Comparison of ENCODE assay signal across 10 cellular contexts in the genomic region with DNA sequence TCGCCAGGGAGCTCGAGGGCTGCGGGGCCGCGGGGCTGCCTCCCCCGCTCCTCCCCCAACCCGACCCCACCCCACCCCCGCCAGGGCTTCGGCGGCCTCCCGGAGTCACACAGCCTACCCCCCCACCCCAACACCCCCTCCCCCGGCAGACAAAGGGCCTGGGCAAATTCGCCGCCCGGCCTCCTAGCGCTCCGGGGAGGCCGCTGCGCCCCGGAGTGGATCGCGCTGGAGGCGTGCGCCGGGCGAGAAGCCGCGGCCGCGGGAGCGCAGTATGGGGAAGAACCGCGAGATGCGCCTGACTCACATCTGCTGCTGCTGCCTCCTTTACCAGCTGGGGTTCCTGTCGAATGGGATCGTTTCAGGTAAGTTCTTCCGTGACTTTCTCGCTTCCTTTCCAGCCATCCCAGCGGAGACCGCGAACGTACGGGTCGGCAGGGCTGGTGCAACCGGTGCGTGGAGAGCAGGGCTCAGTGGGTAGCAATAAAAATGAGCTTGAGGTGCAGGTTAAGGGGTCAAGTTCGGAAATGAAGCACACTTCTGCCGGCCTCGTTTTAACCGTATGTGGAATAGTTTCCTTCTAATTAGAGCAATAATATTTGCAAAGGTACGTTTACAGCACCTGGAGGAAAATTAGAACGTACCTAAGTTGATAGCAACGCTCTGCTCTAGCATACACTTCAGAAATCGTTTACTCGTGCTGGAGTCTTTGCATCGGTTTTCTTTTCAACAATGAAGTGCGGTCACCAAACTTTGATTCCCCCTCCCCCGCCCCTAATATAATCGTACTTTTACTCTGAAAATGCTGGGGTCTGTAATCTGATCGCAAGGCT. TPM values are rescaled to one million over a fixed set of nuclear protein-coding genes. Genes with fewer than 3 reads are reported as not detected.
DNase-seq lines count a peak whose midpoint lies in the region; ATAC-seq and TF ChIP-seq lines count a peak whose summit lies in the region.
"Had no signal": no experiment of that assay in that cellular context is flagged by ENCODE, and none has a peak within 500 bp of the region (broad histone marks: within the 10 kb centered on the region; RNA-seq: fewer than 3 reads in every experiment).

A gene with protein sequence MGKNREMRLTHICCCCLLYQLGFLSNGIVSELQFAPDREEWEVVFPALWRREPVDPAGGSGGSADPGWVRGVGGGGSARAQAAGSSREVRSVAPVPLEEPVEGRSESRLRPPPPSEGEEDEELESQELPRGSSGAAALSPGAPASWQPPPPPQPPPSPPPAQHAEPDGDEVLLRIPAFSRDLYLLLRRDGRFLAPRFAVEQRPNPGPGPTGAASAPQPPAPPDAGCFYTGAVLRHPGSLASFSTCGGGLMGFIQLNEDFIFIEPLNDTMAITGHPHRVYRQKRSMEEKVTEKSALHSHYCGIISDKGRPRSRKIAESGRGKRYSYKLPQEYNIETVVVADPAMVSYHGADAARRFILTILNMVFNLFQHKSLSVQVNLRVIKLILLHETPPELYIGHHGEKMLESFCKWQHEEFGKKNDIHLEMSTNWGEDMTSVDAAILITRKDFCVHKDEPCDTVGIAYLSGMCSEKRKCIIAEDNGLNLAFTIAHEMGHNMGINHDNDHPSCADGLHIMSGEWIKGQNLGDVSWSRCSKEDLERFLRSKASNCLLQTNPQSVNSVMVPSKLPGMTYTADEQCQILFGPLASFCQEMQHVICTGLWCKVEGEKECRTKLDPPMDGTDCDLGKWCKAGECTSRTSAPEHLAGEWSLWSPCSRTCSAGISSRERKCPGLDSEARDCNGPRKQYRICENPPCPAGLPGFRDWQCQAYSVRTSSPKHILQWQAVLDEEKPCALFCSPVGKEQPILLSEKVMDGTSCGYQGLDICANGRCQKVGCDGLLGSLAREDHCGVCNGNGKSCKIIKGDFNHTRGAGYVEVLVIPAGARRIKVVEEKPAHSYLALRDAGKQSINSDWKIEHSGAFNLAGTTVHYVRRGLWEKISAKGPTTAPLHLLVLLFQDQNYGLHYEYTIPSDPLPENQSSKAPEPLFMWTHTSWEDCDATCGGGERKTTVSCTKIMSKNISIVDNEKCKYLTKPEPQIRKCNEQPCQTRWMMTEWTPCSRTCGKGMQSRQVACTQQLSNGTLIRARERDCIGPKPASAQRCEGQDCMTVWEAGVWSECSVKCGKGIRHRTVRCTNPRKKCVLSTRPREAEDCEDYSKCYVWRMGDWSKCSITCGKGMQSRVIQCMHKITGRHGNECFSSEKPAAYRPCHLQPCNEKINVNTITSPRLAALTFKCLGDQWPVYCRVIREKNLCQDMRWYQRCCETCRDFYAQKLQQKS (plus strand): TSS at position 178 of the 830 bp plus-strand sequence. CDS start 94 bp downstream, at position 272.

- intact Hi-C loops in ascending aorta (cut with DNase I): no loop called here

- H3K4me1 ChIP-seq in KMS-11 (ENCODE audit: low read depth, poor library complexity, severe bottlenecking) (no peaks in the 10 kb centered on the region), ascending aorta (no peaks in the 10 kb centered on the region)
- H3K4me1 ChIP-seq: BLaER1 had no signal

- no peaks in the 10 kb centered on the region for H3K27me3 ChIP-seq in KMS-11 (ENCODE audit: insufficient read depth, low read depth)
- H3K27me3 ChIP-seq in ascending aorta: no peaks in the 10 kb centered on the region
- H3K27me3 ChIP-seq: BLaER1 had no signal

- H2AFZ ChIP-seq in KMS-11 (ENCODE audit: low read depth): peak within 1 kb of the TSS; percentile 97

- H3K36me3 ChIP-seq in KMS-11 (ENCODE audit: insufficient read depth) (no peaks in the 10 kb centered on the region), ascending aorta (no peaks in the 10 kb centered on the region)
- H3K36me3 ChIP-seq: BLaER1 had no signal

- no peak for TF ChIP-seq CTCF in KMS-11 (conservative IDR thresholded peaks at IDR 0.05; ENCODE audit: low read depth, low read length)
- TF ChIP-seq CTCF in ascending aorta (IDR thresholded peaks at IDR 0.05): no peak

- DNase-seq in NCI-H748 (lab: John Stamatoyannopoulos, UW; ENCODE audit: unreplicated experiment) (peak; percentile 53), NCI-H748 treated with DMSO at 0.1 percent for 48 hours (lab: John Stamatoyannopoulos, UW) (no peak), ascending aorta (ENCODE audit: low spot score in 2 of 2) (no peak), hypothalamus (lab: John Stamatoyannopoulos, UW) (peak in 26 of 51 donors; percentile 4 to 40 (median 22)), skeletal muscle cell (ENCODE audit: low read depth) (peak; percentile 19), NCI-H345 treated with DMSO at 0.1 percent for 48 hours (lab: John Stamatoyannopoulos, UW; ENCODE audit: unreplicated experiment) (no peak)

- no peak for ATAC-seq in HG02763 (IDR thresholded peaks at IDR 0.05; ENCODE audit: unreplicated experiment)

- no peaks in the 10 kb centered on the region for H4K20me1 ChIP-seq in KMS-11 (ENCODE audit: insufficient read depth)
- H4K20me1 ChIP-seq: BLaER1 had no signal

- no peaks in the 10 kb centered on the region for H3K9me3 ChIP-seq in ascending aorta

- H3K4me3 ChIP-seq in KMS-11 (IDR thresholded peaks at IDR 0.05; ENCODE audit: insufficient read depth, low read depth, low read length) (no peak within 1 kb of the TSS), ascending aorta (peak within 1 kb of the TSS; percentile 51 to 64), skeletal muscle cell (ENCODE audit: low read depth, low read length) (peak within 1 kb of the TSS; percentile 50)
- H3K4me3 ChIP-seq: BLaER1 had no signal

- peak within 1 kb of the TSS; percentile 82 for H3K4me2 ChIP-seq in KMS-11
- H3K4me2 ChIP-seq: BLaER1 had no signal

- no peaks in the 10 kb centered on the region for H3K79me2 ChIP-seq in KMS-11 (ENCODE audit: insufficient read depth, low read depth)

- H3K9ac ChIP-seq in KMS-11: peak within 1 kb of the TSS; percentile 56; the same call in 1 of the 2 replicates
- H3K9ac ChIP-seq: BLaER1 had no signal

- H3K27ac ChIP-seq in KMS-11: no peak within 1 kb of the TSS
- H3K27ac ChIP-seq in ascending aorta: no peak within 1 kb of the TSS
- H3K27ac ChIP-seq: BLaER1 had no signal

RNA-seq across cellular contexts. Expression of the gene that starts here (rescaled TPM):
- total RNA-seq in ascending aorta: 0.32 TPM
- total RNA-seq: T-helper 2 cell treated with Interferon-gamma antibody and Interleukin-4, amounts not matched to agents 100 ng/mL and 5 ng/mL, for 36 hours had no signal

Comparison
In these comparisons a context has a peak if more than half of its experiments do, and no peak if none do; other contexts are left out.
1. DNase-seq: peak in NCI-H748 (single experiment), hypothalamus (26 of 51) and skeletal muscle cell (single experiment); none in NCI-H748 treated with DMSO at 0.1 percent for 48 hours (single experiment), ascending aorta (0 of 2) and NCI-H345 treated with DMSO at 0.1 percent for 48 hours (single experiment).